Comparison of ENCODE assay signal across 8 cellular contexts in the genomic region with DNA sequence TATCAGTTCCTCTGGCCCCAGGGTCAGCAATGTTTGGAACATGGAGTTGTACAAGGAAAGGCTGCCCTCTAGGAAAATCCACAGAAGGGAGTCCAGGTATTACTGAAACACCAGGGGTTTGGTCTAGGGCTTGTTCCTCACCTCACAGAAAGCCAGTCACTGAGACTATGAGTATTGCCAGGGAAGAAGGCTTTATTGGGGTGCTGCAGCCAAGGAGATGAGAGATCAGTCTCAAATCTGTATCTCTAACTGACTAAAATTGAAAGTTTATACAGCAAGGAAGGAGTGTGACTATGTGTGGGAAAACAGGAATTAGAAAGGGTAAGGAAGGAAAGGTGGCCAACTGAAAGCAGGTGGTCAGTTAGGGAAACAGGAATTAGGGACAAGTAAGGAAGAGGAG.
"Had no signal": no experiment of that assay in that cellular context is flagged by ENCODE, and none has a peak within 500 bp of the region (broad histone marks: within the 10 kb centered on the region; RNA-seq: fewer than 3 reads in every experiment).

No MANE protein-coding gene starts in this region.

- DNase-seq: GDM1, GF-D8 had no signal

- FAIRE-seq: G401.6, GM12878, GM12891, GM12892, GM18507, GM19239 had no signal

- H3K4me3 ChIP-seq: GM12878 had no signal

- ATAC-seq: GM12878 had no signal
